3 cellular contexts compared by ENCODE assay signal in the genomic region with DNA sequence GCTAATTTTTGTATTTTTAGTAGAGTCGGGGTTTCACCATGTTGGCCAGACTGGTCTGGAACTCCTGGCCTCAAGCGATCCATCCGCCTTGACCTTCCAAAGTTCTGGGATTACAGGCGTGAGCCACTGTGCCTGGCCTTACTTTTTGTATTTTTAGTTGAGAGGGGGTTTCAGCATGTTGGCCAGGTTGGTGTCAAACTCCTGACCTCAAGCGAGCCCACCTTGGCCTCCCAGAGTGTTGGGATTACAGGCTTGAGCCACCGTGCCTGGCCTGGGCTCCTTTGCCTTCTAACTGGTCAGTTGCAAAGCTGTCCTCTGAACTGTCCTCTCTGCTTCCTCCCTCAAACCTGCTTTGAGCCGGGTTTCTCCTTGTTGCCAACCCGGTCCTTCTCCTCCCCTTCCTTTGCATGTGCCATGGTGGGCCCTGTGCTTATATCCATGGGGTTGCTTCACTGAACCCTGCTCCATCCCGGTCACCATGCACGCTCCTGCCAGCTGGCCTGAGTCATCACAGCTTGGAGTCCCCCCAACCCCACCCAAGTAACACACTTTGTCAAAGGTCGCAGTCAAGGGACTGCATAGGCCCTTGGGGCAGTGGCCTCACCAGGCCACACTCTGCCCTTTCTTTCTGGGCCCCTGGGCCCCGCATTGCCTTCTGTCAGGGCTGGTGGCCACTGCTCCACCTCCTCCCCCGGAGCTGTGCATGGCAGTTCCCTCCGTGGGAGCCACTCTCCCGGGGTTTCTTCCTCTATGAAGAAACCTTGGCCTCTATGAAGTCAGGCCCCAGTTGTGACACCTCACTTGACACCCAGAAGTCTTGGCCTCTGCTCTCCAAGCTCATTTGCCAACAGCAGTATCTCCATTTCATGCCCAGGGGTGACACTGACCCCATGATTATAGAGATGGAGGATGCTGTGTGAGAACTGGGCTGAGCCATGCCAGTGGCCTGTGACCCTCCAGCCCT.
TF ChIP-seq lines count a peak whose summit lies in the region.

No MANE protein-coding gene starts in this region.

TF ChIP-seq in SK-N-SH, 30 proteins besides CTCF, POLR2A, EP300 and RAD21:
- TF ChIP-seq NFIC (IDR thresholded peaks at IDR 0.05; ENCODE audit: borderline replicate concordance) (no peak), NRF1 (IDR thresholded peaks at IDR 0.05; ENCODE audit: low read depth, low read length) (no peak), SIN3A (IDR thresholded peaks at IDR 0.05; ENCODE audit: borderline replicate concordance, low read depth, low read length) (no peak), RCOR1 (IDR thresholded peaks at IDR 0.05; ENCODE audit: low read length) (no peak), GATA2 (CRISPR knock-in tag; IDR thresholded peaks at IDR 0.05) (no peak), FOXJ3 (CRISPR knock-in tag; IDR thresholded peaks at IDR 0.05) (no peak), POLR2AphosphoS5 (IDR thresholded peaks at IDR 0.05; ENCODE audit: low read depth, low read length) (no peak), TAF1 (IDR thresholded peaks at IDR 0.05; ENCODE audit: borderline replicate concordance, low read depth, low read length) (no peak), YY1 (IDR thresholded peaks at IDR 0.05; ENCODE audit: low read depth) (no peak), SMC3 (IDR thresholded peaks at IDR 0.05; ENCODE audit: low read depth, low read length) (no peak), GABPA (IDR thresholded peaks at IDR 0.05; ENCODE audit: low read depth) (no peak)
- TF ChIP-seq, protein P1, sequence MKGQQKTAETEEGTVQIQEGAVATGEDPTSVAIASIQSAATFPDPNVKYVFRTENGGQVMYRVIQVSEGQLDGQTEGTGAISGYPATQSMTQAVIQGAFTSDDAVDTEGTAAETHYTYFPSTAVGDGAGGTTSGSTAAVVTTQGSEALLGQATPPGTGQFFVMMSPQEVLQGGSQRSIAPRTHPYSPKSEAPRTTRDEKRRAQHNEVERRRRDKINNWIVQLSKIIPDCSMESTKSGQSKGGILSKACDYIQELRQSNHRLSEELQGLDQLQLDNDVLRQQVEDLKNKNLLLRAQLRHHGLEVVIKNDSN (IDR thresholded peaks at IDR 0.05; ENCODE audit: borderline replicate concordance, low read depth), result no peak
- TF ChIP-seq, protein P2, sequence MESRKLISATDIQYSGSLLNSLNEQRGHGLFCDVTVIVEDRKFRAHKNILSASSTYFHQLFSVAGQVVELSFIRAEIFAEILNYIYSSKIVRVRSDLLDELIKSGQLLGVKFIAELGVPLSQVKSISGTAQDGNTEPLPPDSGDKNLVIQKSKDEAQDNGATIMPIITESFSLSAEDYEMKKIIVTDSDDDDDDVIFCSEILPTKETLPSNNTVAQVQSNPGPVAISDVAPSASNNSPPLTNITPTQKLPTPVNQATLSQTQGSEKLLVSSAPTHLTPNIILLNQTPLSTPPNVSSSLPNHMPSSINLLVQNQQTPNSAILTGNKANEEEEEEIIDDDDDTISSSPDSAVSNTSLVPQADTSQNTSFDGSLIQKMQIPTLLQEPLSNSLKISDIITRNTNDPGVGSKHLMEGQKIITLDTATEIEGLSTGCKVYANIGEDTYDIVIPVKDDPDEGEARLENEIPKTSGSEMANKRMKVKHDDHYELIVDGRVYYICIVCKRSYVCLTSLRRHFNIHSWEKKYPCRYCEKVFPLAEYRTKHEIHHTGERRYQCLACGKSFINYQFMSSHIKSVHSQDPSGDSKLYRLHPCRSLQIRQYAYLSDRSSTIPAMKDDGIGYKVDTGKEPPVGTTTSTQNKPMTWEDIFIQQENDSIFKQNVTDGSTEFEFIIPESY (IDR thresholded peaks at IDR 0.05; ENCODE audit: borderline replicate concordance, low read depth), result no peak
- TF ChIP-seq, protein P3, sequence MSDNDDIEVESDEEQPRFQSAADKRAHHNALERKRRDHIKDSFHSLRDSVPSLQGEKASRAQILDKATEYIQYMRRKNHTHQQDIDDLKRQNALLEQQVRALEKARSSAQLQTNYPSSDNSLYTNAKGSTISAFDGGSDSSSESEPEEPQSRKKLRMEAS (IDR thresholded peaks at IDR 0.05; ENCODE audit: low read depth), result no peak
- TF ChIP-seq, protein P4, sequence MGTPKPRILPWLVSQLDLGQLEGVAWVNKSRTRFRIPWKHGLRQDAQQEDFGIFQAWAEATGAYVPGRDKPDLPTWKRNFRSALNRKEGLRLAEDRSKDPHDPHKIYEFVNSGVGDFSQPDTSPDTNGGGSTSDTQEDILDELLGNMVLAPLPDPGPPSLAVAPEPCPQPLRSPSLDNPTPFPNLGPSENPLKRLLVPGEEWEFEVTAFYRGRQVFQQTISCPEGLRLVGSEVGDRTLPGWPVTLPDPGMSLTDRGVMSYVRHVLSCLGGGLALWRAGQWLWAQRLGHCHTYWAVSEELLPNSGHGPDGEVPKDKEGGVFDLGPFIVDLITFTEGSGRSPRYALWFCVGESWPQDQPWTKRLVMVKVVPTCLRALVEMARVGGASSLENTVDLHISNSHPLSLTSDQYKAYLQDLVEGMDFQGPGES (IDR thresholded peaks at IDR 0.05; ENCODE audit: low read depth, low read length), result no peak

TF ChIP-seq in SK-N-SH treated with all-trans-retinoic acid at 6 μM for 48 hours, 23 proteins besides CTCF, POLR2A, EP300 and RAD21:
- TF ChIP-seq, protein P5, sequence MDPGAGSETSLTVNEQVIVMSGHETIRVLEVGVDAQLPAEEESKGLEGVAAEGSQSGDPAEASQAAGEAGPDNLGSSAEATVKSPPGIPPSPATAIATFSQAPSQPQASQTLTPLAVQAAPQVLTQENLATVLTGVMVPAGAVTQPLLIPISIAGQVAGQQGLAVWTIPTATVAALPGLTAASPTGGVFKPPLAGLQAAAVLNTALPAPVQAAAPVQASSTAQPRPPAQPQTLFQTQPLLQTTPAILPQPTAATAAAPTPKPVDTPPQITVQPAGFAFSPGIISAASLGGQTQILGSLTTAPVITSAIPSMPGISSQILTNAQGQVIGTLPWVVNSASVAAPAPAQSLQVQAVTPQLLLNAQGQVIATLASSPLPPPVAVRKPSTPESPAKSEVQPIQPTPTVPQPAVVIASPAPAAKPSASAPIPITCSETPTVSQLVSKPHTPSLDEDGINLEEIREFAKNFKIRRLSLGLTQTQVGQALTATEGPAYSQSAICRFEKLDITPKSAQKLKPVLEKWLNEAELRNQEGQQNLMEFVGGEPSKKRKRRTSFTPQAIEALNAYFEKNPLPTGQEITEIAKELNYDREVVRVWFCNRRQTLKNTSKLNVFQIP (CRISPR knock-in tag; IDR thresholded peaks at IDR 0.05; ENCODE audit: borderline replicate concordance, low read depth), result no peak
- TF ChIP-seq ZNF8 (CRISPR knock-in tag; IDR thresholded peaks at IDR 0.05), result no peak
- TF ChIP-seq SNAI2 (CRISPR knock-in tag; IDR thresholded peaks at IDR 0.05), result no peak

TF ChIP-seq in IMR-90, 13 proteins besides CTCF, POLR2A, EP300 and RAD21:
- TF ChIP-seq MAZ (IDR thresholded peaks at IDR 0.05; ENCODE audit: borderline replicate concordance, low read depth, low read length) (no peak), BHLHE40 (IDR thresholded peaks at IDR 0.05; ENCODE audit: low read depth, low read length) (no peak), SMC3 (IDR thresholded peaks at IDR 0.05; ENCODE audit: low read depth, low read length) (no peak)
- TF ChIP-seq, protein P6, sequence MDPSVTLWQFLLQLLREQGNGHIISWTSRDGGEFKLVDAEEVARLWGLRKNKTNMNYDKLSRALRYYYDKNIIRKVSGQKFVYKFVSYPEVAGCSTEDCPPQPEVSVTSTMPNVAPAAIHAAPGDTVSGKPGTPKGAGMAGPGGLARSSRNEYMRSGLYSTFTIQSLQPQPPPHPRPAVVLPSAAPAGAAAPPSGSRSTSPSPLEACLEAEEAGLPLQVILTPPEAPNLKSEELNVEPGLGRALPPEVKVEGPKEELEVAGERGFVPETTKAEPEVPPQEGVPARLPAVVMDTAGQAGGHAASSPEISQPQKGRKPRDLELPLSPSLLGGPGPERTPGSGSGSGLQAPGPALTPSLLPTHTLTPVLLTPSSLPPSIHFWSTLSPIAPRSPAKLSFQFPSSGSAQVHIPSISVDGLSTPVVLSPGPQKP (IDR thresholded peaks at IDR 0.05; ENCODE audit: borderline replicate concordance, low read depth, low read length), result no peak
